ENCODE assay signal across 42 cellular contexts in genomic region chr4:112472318-112472717, GRCh38. TPM values are rescaled to one million over a fixed set of nuclear protein-coding genes. Genes with fewer than 3 reads are reported as not detected.
"Had no signal": no experiment of that assay in that cellular context is flagged by ENCODE, and none has a peak within 500 bp of the region (broad histone marks: within the 10 kb centered on the region; RNA-seq: fewer than 3 reads in every experiment).

No MANE protein-coding gene starts in this region.

- H3K27ac Mint-ChIP-seq: activated naive CD4-positive, alpha-beta T cell treated with anti-CD3 and anti-CD28 coated beads for 36 hours; activated naive CD4-positive, alpha-beta T cell treated with anti-CD3 and anti-CD28 coated beads, Interleukin-2, amount 10 ng/mL, durations not matched to agents 7 days and 5 days; activated naive CD4-positive, alpha-beta T cell treated with anti-CD3 and anti-CD28 coated beads, Interleukin-2, amount 50 U/mL, for 24 hours; activated naive CD4-positive, alpha-beta T cell treated with anti-CD3 and anti-CD28 coated beads, Interleukin-2, amount 50 U/mL, for 72 hours; activated naive CD8-positive, alpha-beta T cell; activated naive CD8-positive, alpha-beta T cell treated with anti-CD3 and anti-CD28 coated beads for 36 hours; activated naive CD8-positive, alpha-beta T cell treated with anti-CD3 and anti-CD28 coated beads, Interleukin-2, amount 10 ng/mL, durations not matched to agents 7 days and 5 days; activated naive CD8-positive, alpha-beta T cell treated with anti-CD3 and anti-CD28 coated beads, Interleukin-2, amount 50 U/mL, for 24 hours; activated T-cell treated with anti-CD3 and anti-CD28 coated beads, Interleukin-2, amount 50 U/mL, for 24 hours; activated T-cell treated with anti-CD3 and anti-CD28 coated beads, Interleukin-2, amount 50 U/mL, for 72 hours; activated T-helper 1 cell treated with anti-CD3 and anti-CD28 coated beads, Interleukin-12 subunit alpha, Interleukin-12 subunit beta, Interleukin-2, Interleukin-4 antibody, amounts not matched to agents 30 ng/mL and 10 ng/mL and 1 ng/mL, durations not matched to agents 14 hours and 24 hours and 36 hours; activated T-helper 17 cell treated with anti-CD3 and anti-CD28 coated beads, Interleukin-2, amount 50 U/mL, for 72 hours; brain had no signal

- H3K27me3 Mint-ChIP-seq: brain had no signal

- H3K27me3 ChIP-seq: adrenal gland, ascending aorta, body of pancreas, brain microvascular endothelial cell, breast epithelium, cardiac muscle cell had no signal

- H3K4me1 Mint-ChIP-seq: activated naive CD4-positive, alpha-beta T cell treated with anti-CD3 and anti-CD28 coated beads, Interleukin-2, amount 10 ng/mL, durations not matched to agents 7 days and 5 days; activated naive CD4-positive, alpha-beta T cell treated with anti-CD3 and anti-CD28 coated beads, Interleukin-2, amount 50 U/mL, for 24 hours; activated naive CD8-positive, alpha-beta T cell treated with anti-CD3 and anti-CD28 coated beads for 36 hours; activated naive CD8-positive, alpha-beta T cell treated with anti-CD3 and anti-CD28 coated beads, Interleukin-2, amount 10 ng/mL, durations not matched to agents 7 days and 5 days; activated naive CD8-positive, alpha-beta T cell treated with anti-CD3 and anti-CD28 coated beads, Interleukin-2, amount 50 U/mL, for 24 hours; activated T-helper 17 cell treated with anti-CD3 and anti-CD28 coated beads, Interleukin-2, amount 50 U/mL, for 72 hours; brain; central memory CD8-positive, alpha-beta T cell had no signal

- H3K4me3 Mint-ChIP-seq: activated naive CD4-positive, alpha-beta T cell treated with anti-CD3 and anti-CD28 coated beads for 36 hours; activated naive CD4-positive, alpha-beta T cell treated with anti-CD3 and anti-CD28 coated beads, Interleukin-2, amount 10 ng/mL, durations not matched to agents 7 days and 5 days; activated naive CD4-positive, alpha-beta T cell treated with anti-CD3 and anti-CD28 coated beads, Interleukin-2, amount 50 U/mL, for 24 hours; activated naive CD8-positive, alpha-beta T cell; activated naive CD8-positive, alpha-beta T cell treated with anti-CD3 and anti-CD28 coated beads for 36 hours; activated naive CD8-positive, alpha-beta T cell treated with anti-CD3 and anti-CD28 coated beads, Interleukin-2, amount 10 ng/mL, durations not matched to agents 7 days and 5 days; activated naive CD8-positive, alpha-beta T cell treated with anti-CD3 and anti-CD28 coated beads, Interleukin-2, amount 50 U/mL, for 24 hours; activated T-cell treated with anti-CD3 and anti-CD28 coated beads, Interleukin-2, amount 50 U/mL, for 24 hours; activated T-cell treated with anti-CD3 and anti-CD28 coated beads, Interleukin-2, amount 50 U/mL, for 4 hours; activated T-cell treated with anti-CD3 and anti-CD28 coated beads, Interleukin-2, amount 50 U/mL, for 72 hours; activated T-helper 1 cell treated with anti-CD3 and anti-CD28 coated beads, Interleukin-12 subunit alpha, Interleukin-12 subunit beta, Interleukin-2, Interleukin-4 antibody, amounts not matched to agents 30 ng/mL and 10 ng/mL and 1 ng/mL, durations not matched to agents 14 hours and 24 hours and 36 hours; activated T-helper 17 cell treated with anti-CD3 and anti-CD28 coated beads, Interleukin-2, amount 50 U/mL, for 72 hours; brain; central memory CD8-positive, alpha-beta T cell had no signal

- H3K27ac ChIP-seq: adrenal gland, ascending aorta, body of pancreas, brain microvascular endothelial cell, breast epithelium, cardiac muscle cell had no signal

- ATAC-seq: activated naive CD4-positive, alpha-beta T cell treated with anti-CD3 and anti-CD28 coated beads, Interleukin-2, amount 50 U/mL, for 72 hours; activated naive CD8-positive, alpha-beta T cell treated with anti-CD3 and anti-CD28 coated beads, Interleukin-2, amount 50 U/mL, for 24 hours; activated T-cell treated with anti-CD3 and anti-CD28 coated beads, Interleukin-2, amount 50 U/mL, for 4 hours; activated T-cell treated with anti-CD3 and anti-CD28 coated beads, Interleukin-2, amount 50 U/mL, for 72 hours; activated T-helper 17 cell treated with anti-CD3 and anti-CD28 coated beads, Interleukin-2, amount 50 U/mL, for 72 hours; body of pancreas had no signal

- H3K36me3 Mint-ChIP-seq: activated naive CD4-positive, alpha-beta T cell treated with anti-CD3 and anti-CD28 coated beads, Interleukin-2, amount 10 ng/mL, durations not matched to agents 7 days and 5 days; activated naive CD4-positive, alpha-beta T cell treated with anti-CD3 and anti-CD28 coated beads, Interleukin-2, amount 50 U/mL, for 24 hours; activated naive CD4-positive, alpha-beta T cell treated with anti-CD3 and anti-CD28 coated beads, Interleukin-2, amount 50 U/mL, for 72 hours; activated naive CD8-positive, alpha-beta T cell; activated naive CD8-positive, alpha-beta T cell treated with anti-CD3 and anti-CD28 coated beads for 36 hours; activated naive CD8-positive, alpha-beta T cell treated with anti-CD3 and anti-CD28 coated beads, Interleukin-2, amount 10 ng/mL, durations not matched to agents 7 days and 5 days; brain had no signal

- FAIRE-seq: astrocyte, bronchial epithelial cell had no signal

- DNase-seq: activated effector memory CD4-positive, alpha-beta T cell treated with anti-CD3 and anti-CD28 coated beads, Interleukin-2, amount 50 U/mL, for 16 hours; activated effector memory CD4-positive, alpha-beta T cell treated with Interleukin-2 at 50 U/mL for 16 hours; activated gamma-delta T cell; activated gamma-delta T cell treated with Interleukin-2 at 50 U/mL for 16 hours; activated naive CD4-positive, alpha-beta T cell; activated naive CD4-positive, alpha-beta T cell treated with anti-CD3 and anti-CD28 coated beads for 36 hours; activated naive CD4-positive, alpha-beta T cell treated with anti-CD3 and anti-CD28 coated beads, Interleukin-2, amount 10 ng/mL, durations not matched to agents 7 days and 5 days; activated naive CD4-positive, alpha-beta T cell treated with anti-CD3 and anti-CD28 coated beads, Interleukin-2, amount 50 U/mL, for 16 hours; activated naive CD4-positive, alpha-beta T cell treated with Interleukin-2 at 50 U/mL for 16 hours; activated naive CD8-positive, alpha-beta T cell treated with anti-CD3 and anti-CD28 coated beads for 36 hours; activated naive CD8-positive, alpha-beta T cell treated with anti-CD3 and anti-CD28 coated beads, Interleukin-2, amount 10 ng/mL, durations not matched to agents 7 days and 5 days; activated naive CD8-positive, alpha-beta T cell treated with anti-CD3 and anti-CD28 coated beads, Interleukin-2, amount 50 U/mL, for 24 hours; activated T-cell treated with anti-CD3 and anti-CD28 coated beads, Interleukin-2, amount 50 U/mL, for 1 hour; activated T-cell treated with anti-CD3 and anti-CD28 coated beads, Interleukin-2, amount 50 U/mL, for 24 hours; activated T-cell treated with anti-CD3 and anti-CD28 coated beads, Interleukin-2, amount 50 U/mL, for 4 hours; activated T-cell treated with anti-CD3 and anti-CD28 coated beads, Interleukin-2, amount 50 U/mL, for 48 hours; activated T-cell treated with anti-CD3 and anti-CD28 coated beads, Interleukin-2, amount 50 U/mL, for 72 hours; adrenal gland; amniotic stem cell; amygdala; anterior cingulate cortex; aorta; body of pancreas; brain microvascular endothelial cell; caudate nucleus; central memory CD4-positive, alpha-beta T cell; cerebellar nuclear complex had no signal

- H3K4me1 ChIP-seq: adrenal gland, ascending aorta, body of pancreas, breast epithelium had no signal

- H3K4me3 ChIP-seq: adrenal gland, ascending aorta, body of pancreas, breast epithelium, cardiac muscle cell had no signal

- H3K9me3 ChIP-seq: adrenal gland, body of pancreas, breast epithelium had no signal

- H3K36me3 ChIP-seq: adrenal gland, ascending aorta, brain microvascular endothelial cell, breast epithelium, cardiac muscle cell had no signal

- H3K9me3 Mint-ChIP-seq: activated naive CD4-positive, alpha-beta T cell treated with anti-CD3 and anti-CD28 coated beads for 36 hours; activated naive CD4-positive, alpha-beta T cell treated with anti-CD3 and anti-CD28 coated beads, Interleukin-2, amount 10 ng/mL, durations not matched to agents 7 days and 5 days; activated naive CD4-positive, alpha-beta T cell treated with anti-CD3 and anti-CD28 coated beads, Interleukin-2, amount 50 U/mL, for 24 hours; activated naive CD8-positive, alpha-beta T cell treated with anti-CD3 and anti-CD28 coated beads for 36 hours; activated naive CD8-positive, alpha-beta T cell treated with anti-CD3 and anti-CD28 coated beads, Interleukin-2, amount 50 U/mL, for 24 hours; activated T-cell treated with anti-CD3 and anti-CD28 coated beads, Interleukin-2, amount 50 U/mL, for 4 hours; activated T-cell treated with anti-CD3 and anti-CD28 coated beads, Interleukin-2, amount 50 U/mL, for 72 hours; activated T-helper 1 cell treated with anti-CD3 and anti-CD28 coated beads, Interleukin-12 subunit alpha, Interleukin-12 subunit beta, Interleukin-2, Interleukin-4 antibody, amounts not matched to agents 30 ng/mL and 10 ng/mL and 1 ng/mL, durations not matched to agents 14 hours and 24 hours and 36 hours; activated T-helper 17 cell treated with anti-CD3 and anti-CD28 coated beads, Interleukin-2, amount 50 U/mL, for 72 hours; central memory CD8-positive, alpha-beta T cell had no signal

RNA-seq across cellular contexts. Expression of gene NEUROG2, which starts 43.7 kb away (rescaled TPM):
- total RNA-seq: activated naive CD8-positive, alpha-beta T cell treated with anti-CD3 and anti-CD28 coated beads for 36 hours; activated naive CD8-positive, alpha-beta T cell treated with anti-CD3 and anti-CD28 coated beads, Interleukin-2, amount 10 ng/mL, durations not matched to agents 7 days and 5 days; activated T-helper 17 cell treated with anti-CD3 and anti-CD28 coated beads, Interleukin-2, amount 50 U/mL, for 72 hours; adrenal gland; aorta; ascending aorta; astrocyte; body of pancreas; bronchial epithelial cell; cardiac septum; chondrocyte had no signal
- polyA plus RNA-seq: adipose tissue, adrenal gland, aorta, cardiac muscle cell had no signal
